ENCODE assay signal across 19 cellular contexts in genomic region chr10:5510281-5511072, GRCh38. TPM values are rescaled to one million over a fixed set of nuclear protein-coding genes. Genes with fewer than 3 reads are reported as not detected.
DNase-seq lines count a peak whose midpoint lies in the region; ATAC-seq and TF ChIP-seq lines count a peak whose summit lies in the region.
"Had no signal": no experiment of that assay in that cellular context is flagged by ENCODE, and none has a peak within 500 bp of the region (broad histone marks: within the 10 kb centered on the region; RNA-seq: fewer than 3 reads in every experiment).

No MANE protein-coding gene starts in this region.

- intact Hi-C loops in sciatic nerve (cut with DNase I) = no loop called here

- H3K4me1 ChIP-seq in foreskin keratinocyte = peaks cover 13% of the 10 kb centered on the region

- ATAC-seq in foreskin keratinocyte (peak; percentile 39), sciatic nerve (peak; percentile 43), HG02623 (IDR thresholded peaks at IDR 0.05; ENCODE audit: unreplicated experiment) (no peak)
- ATAC-seq: HCT116 had no signal

- TF ChIP-seq CTCF in 22Rv1 (IDR thresholded peaks at IDR 0.05) (no peak), VCaP (conservative IDR thresholded peaks at IDR 0.05) (no peak), foreskin keratinocyte (conservative IDR thresholded peaks at IDR 0.05) (no peak)

- no peak for DNase-seq in foreskin keratinocyte
- DNase-seq in sciatic nerve (ENCODE audit: low spot score) = no peak
- no peak for DNase-seq in activated CD4-positive, CD25-positive, alpha-beta regulatory T cell treated with anti-CD3 and anti-CD28 coated beads, Interleukin-2, amount 50 U/mL, for 72 hours
- no peak for DNase-seq in activated T-cell treated with anti-CD3 and anti-CD28 coated beads, Interleukin-2, amount 50 U/mL, for 48 hours
- no peak for DNase-seq in DMS53 treated with DMSO at 0.1 percent for 48 hours (lab: John Stamatoyannopoulos, UW; ENCODE audit: unreplicated experiment)
- DNase-seq: COR-L47; NCI-H1436 treated with DMSO at 0.1 percent for 48 hours; NCI-H2107; NCI-H226; NCI-H526 treated with DMSO at 0.1 percent for 48 hours; NK-92 treated with Interleukin-12 subunit alpha and Interleukin-12 subunit beta, amount 100 ng/mL, for 24 hours had no signal

- peak overlapping the region; percentile 40 for H3K27ac ChIP-seq in 22Rv1
- peak overlapping the region; percentile 97 for H3K27ac ChIP-seq in VCaP
- no peak overlapping the region for H3K27ac ChIP-seq in foreskin keratinocyte
- H3K27ac ChIP-seq: RWPE1 had no signal

- no peaks in the 10 kb centered on the region for H3K27me3 ChIP-seq in foreskin keratinocyte

RNA-seq across cellular contexts. Expression of gene CALML5, which starts 11.1 kb away (rescaled TPM):
- 2.4 and 65.7 TPM in 2 replicates for total RNA-seq in foreskin keratinocyte
- 2.1 and 104 TPM in 2 replicates for polyA plus RNA-seq in foreskin keratinocyte
- not detected for total RNA-seq in sciatic nerve
- polyA plus RNA-seq: CD14-positive monocyte, IgD-negative memory B cell had no signal

RNA-seq across cellular contexts. Expression of gene CALML3, which starts 14.3 kb away (rescaled TPM):
- total RNA-seq in foreskin keratinocyte = 2.7 and 4.7 TPM in 2 replicates
- polyA plus RNA-seq in foreskin keratinocyte = 4.5 and 8.0 TPM in 2 replicates
- not detected for total RNA-seq in sciatic nerve
- total RNA-seq: HT1080 had no signal
- polyA plus RNA-seq: CD14-positive monocyte, IgD-negative memory B cell had no signal
